In the genomic region with DNA sequence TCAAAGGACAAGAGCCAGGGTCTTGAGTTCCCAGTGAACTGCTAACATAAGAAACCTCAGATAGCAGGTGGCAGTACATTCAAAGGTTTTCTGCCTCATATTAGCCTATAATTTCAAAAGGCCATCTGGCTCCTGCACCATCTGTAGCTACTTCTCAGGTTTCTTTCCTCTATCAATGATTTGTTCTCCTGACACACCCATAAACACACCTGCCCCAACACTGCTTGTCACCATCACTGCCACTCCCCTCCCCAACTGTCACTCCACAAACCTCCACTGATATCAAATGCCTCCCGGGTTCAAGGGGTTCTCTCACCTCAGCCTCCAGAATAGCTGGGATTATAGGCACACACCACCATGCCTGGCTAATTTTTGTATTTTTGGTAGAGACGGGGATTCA, we compare ENCODE assay signal across 18 cellular contexts.
DNase-seq lines count a peak whose midpoint lies in the region; ATAC-seq, FAIRE-seq and TF ChIP-seq lines count a peak whose summit lies in the region.
"Had no signal": no experiment of that assay in that cellular context is flagged by ENCODE, and none has a peak within 500 bp of the region (broad histone marks: within the 10 kb centered on the region; RNA-seq: fewer than 3 reads in every experiment).

No MANE protein-coding gene starts in this region.

- no peak for ATAC-seq in memory B cell (ENCODE audit: low read depth)
- no peak for ATAC-seq in HepG2
- ATAC-seq: gastroesophageal sphincter, left cardiac atrium had no signal

- H3K9ac ChIP-seq in HepG2 (ENCODE audit: insufficient read depth, low read depth, low read length): no peak overlapping the region
- H3K9ac ChIP-seq: GM23248, neural progenitor cell had no signal

- H2AFZ ChIP-seq in HepG2 (ENCODE audit: low read length): no peak overlapping the region
- H2AFZ ChIP-seq: GM23248, neural progenitor cell had no signal

- no peaks in the 10 kb centered on the region for H3K9me3 ChIP-seq in HepG2 (ENCODE audit: low read length)
- H3K9me3 ChIP-seq: breast epithelium, gastroesophageal sphincter had no signal

- H3K27me3 Mint-ChIP-seq in memory B cell: no peaks in the 10 kb centered on the region
- H3K27me3 Mint-ChIP-seq: activated B cell treated with CpG ODN at 0.5 μM for 24 hours had no signal

- H3K4me3 Mint-ChIP-seq in memory B cell: no peak overlapping the region
- H3K4me3 Mint-ChIP-seq: activated B cell treated with CpG ODN at 0.5 μM for 24 hours, neural progenitor cell had no signal

- peaks cover 3 to 32% of the 10 kb centered on the region in 2 experiments; a peak in 3 of 5 replicates for H3K36me3 ChIP-seq in HepG2 (replicated peaks in 1 of 2; ENCODE audit: control insufficient read depth in 1 of 2, insufficient read depth in 2 of 2, low read length in 2 of 2)
- H3K36me3 ChIP-seq: breast epithelium, neural progenitor cell had no signal

- H3K36me3 Mint-ChIP-seq in memory B cell: peaks cover 18% of the 10 kb centered on the region

- no peaks in the 10 kb centered on the region for H3K27me3 ChIP-seq in HepG2 (ENCODE audit: control insufficient read depth in 1 of 2, insufficient read depth in 2 of 2, low read length in 2 of 2)
- H3K27me3 ChIP-seq: breast epithelium, gastroesophageal sphincter, neural progenitor cell had no signal

- POLR2A ChIA-PET in HepG2 (lab: Yijun Ruan, JAX): no interaction called here

- TF ChIP-seq POLR2A in HepG2 (IDR thresholded peaks at IDR 0.05; ENCODE audit: insufficient read depth in 1 of 2, low read depth in 2 of 2, low read length in 2 of 2): no peak

- no TSS peak for BruUV-seq in HepG2 (replicated peaks; lab: Mats Ljungman, UMichigan)

- TF ChIP-seq CTCF in HepG2 (CRISPR knock-in tag; IDR thresholded peaks at IDR 0.05): no peak

- no peak for TF ChIP-seq RAD21 in HepG2 (CRISPR knock-in tag; IDR thresholded peaks at IDR 0.05)

- in situ Hi-C loops in G401 (cut with HindIII; ENCODE audit: low sequenced_read_pairs) (no loop called here), HepG2 (cut with HindIII; ENCODE audit: extremely low pct_ligation_motif_present, low pct_unique_long_range_greater_than_20kb) (no loop called here)

- FAIRE-seq in HepG2 (lab: Jason Lieb, UNC): no peak

- no peak overlapping the region for H3K27ac ChIP-seq in HepG2 (ENCODE audit: extremely low read length, insufficient read depth, low read length)
- H3K27ac ChIP-seq: breast epithelium, epithelial cell of prostate, gastroesophageal sphincter, neural progenitor cell had no signal

- H3K4me1 ChIP-seq in HepG2 (ENCODE audit: insufficient read depth, low read length): peaks cover 14% of the 10 kb centered on the region
- H3K4me1 ChIP-seq: breast epithelium, gastroesophageal sphincter, neural progenitor cell had no signal

- H4K20me1 ChIP-seq in HepG2 (ENCODE audit: insufficient read depth, low read length): no peaks in the 10 kb centered on the region

- WGBS in HepG2 (ENCODE audit: low lambda C conversion rate): 100% methylated on average over 2 of the region's 2 CpGs

- DNase-seq in NCI-H1092 treated with DMSO at 0.1 percent for 48 hours (lab: John Stamatoyannopoulos, UW): peak; percentile 19
- no peak for DNase-seq in NCI-H1092 (lab: John Stamatoyannopoulos, UW)
- DNase-seq in NCI-H146 treated with DMSO at 0.1 percent for 48 hours (lab: John Stamatoyannopoulos, UW; ENCODE audit: unreplicated experiment): peak; percentile 95
- peak; percentile 30 for DNase-seq in NCI-H526 treated with DMSO at 0.1 percent for 48 hours (lab: John Stamatoyannopoulos, UW)
- no peak for DNase-seq in memory B cell (ENCODE audit: low spot score in 2 of 2)
- DNase-seq in G401 (ENCODE audit: low spot score): no peak
- DNase-seq in HepG2 (ENCODE audit: low spot score): no peak
- no peak for DNase-seq in activated CD8-positive, alpha-beta memory T cell treated with anti-CD3 and anti-CD28 coated beads for 24 hours
- DNase-seq: activated B cell treated with CpG ODN at 0.5 μM for 24 hours, dermis blood vessel endothelial cell, GM23248, left cardiac atrium, OCI-M1, T-helper 2 cell had no signal

- H3K4me1 Mint-ChIP-seq in memory B cell: no peaks in the 10 kb centered on the region
- H3K4me1 Mint-ChIP-seq: activated B cell treated with CpG ODN at 0.5 μM for 24 hours, neural progenitor cell had no signal

- H3K79me2 ChIP-seq in HepG2 (ENCODE audit: insufficient read depth, low read length): no peaks in the 10 kb centered on the region

- intact Hi-C loops in HepG2 (cut with micrococcal nuclease; ENCODE audit: unreplicated experiment): no loop called here

- no peak overlapping the region for H3K4me3 ChIP-seq in HepG2 (replicated peaks in 1 of 3; ENCODE audit: insufficient read depth in 1 of 3, low read depth in 2 of 3, low read length in 3 of 3)
- H3K4me3 ChIP-seq: breast epithelium, gastroesophageal sphincter, GM23248, neural progenitor cell had no signal

- CTCF ChIA-PET in HepG2 (lab: Yijun Ruan, JAX; ENCODE audit: low intra/inter-chr PET ratio, low total read pairs): no interaction called here

- TF ChIP-seq EP300 in HepG2 (IDR thresholded peaks at IDR 0.05; ENCODE audit: low read depth in 2 of 2, low read length in 2 of 2) (no peak), HepG2 (CRISPR knock-in tag; IDR thresholded peaks at IDR 0.05; ENCODE audit: borderline replicate concordance) (no peak)

- no peak overlapping the region for H3K4me2 ChIP-seq in HepG2 (ENCODE audit: low read depth, low read length)
- H3K4me2 ChIP-seq: neural progenitor cell had no signal

- no peaks in the 10 kb centered on the region for H3K9me3 Mint-ChIP-seq in memory B cell
- H3K9me3 Mint-ChIP-seq: activated B cell treated with CpG ODN at 0.5 μM for 24 hours, neural progenitor cell had no signal

- peak overlapping the region; percentile 12 for H3K27ac Mint-ChIP-seq in memory B cell
- H3K27ac Mint-ChIP-seq: activated B cell treated with CpG ODN at 0.5 μM for 24 hours, neural progenitor cell had no signal

TF ChIP-seq in HepG2, 621 proteins besides CTCF, POLR2A, EP300 and RAD21:
- TF ChIP-seq ZNF790 (CRISPR knock-in tag; IDR thresholded peaks at IDR 0.05; ENCODE audit: borderline replicate concordance): no peak
- TF ChIP-seq, protein P1, sequence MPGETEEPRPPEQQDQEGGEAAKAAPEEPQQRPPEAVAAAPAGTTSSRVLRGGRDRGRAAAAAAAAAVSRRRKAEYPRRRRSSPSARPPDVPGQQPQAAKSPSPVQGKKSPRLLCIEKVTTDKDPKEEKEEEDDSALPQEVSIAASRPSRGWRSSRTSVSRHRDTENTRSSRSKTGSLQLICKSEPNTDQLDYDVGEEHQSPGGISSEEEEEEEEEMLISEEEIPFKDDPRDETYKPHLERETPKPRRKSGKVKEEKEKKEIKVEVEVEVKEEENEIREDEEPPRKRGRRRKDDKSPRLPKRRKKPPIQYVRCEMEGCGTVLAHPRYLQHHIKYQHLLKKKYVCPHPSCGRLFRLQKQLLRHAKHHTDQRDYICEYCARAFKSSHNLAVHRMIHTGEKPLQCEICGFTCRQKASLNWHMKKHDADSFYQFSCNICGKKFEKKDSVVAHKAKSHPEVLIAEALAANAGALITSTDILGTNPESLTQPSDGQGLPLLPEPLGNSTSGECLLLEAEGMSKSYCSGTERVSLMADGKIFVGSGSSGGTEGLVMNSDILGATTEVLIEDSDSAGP (CRISPR knock-in tag; IDR thresholded peaks at IDR 0.05; ENCODE audit: borderline replicate concordance): no peak
- no peak for TF ChIP-seq ARID2 (CRISPR knock-in tag; IDR thresholded peaks at IDR 0.05; ENCODE audit: borderline replicate concordance)
- TF ChIP-seq, protein P2, sequence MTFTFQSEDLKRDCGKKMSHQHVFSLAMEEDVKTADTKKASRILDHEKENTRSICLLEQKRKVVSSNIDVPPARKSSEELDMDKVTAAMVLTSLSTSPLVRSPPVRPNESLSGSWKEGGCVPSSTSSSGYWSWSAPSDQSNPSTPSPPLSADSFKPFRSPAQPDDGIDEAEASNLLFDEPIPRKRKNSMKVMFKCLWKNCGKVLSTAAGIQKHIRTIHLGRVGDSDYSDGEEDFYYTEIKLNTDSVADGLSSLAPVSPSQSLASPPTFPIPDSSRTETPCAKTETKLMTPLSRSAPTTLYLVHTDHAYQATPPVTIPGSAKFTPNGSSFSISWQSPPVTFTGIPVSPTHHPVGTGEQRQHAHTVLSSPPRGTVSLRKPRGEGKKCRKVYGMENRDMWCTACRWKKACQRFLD (CRISPR knock-in tag; IDR thresholded peaks at IDR 0.05; ENCODE audit: borderline replicate concordance): no peak
- no peak for TF ChIP-seq NFE2 (CRISPR knock-in tag; IDR thresholded peaks at IDR 0.05)
- TF ChIP-seq SMAD3 (CRISPR knock-in tag; IDR thresholded peaks at IDR 0.05): no peak
- TF ChIP-seq SP2 (CRISPR knock-in tag; IDR thresholded peaks at IDR 0.05): no peak
- TF ChIP-seq ZNF382 (CRISPR knock-in tag; IDR thresholded peaks at IDR 0.05; ENCODE audit: borderline replicate concordance): no peak
- no peak for TF ChIP-seq HNF4G (IDR thresholded peaks at IDR 0.05; ENCODE audit: borderline replicate concordance, low read depth, low read length)
- TF ChIP-seq HNF4G (CRISPR knock-in tag; IDR thresholded peaks at IDR 0.05; ENCODE audit: borderline replicate concordance, low read depth): no peak
- no peak for TF ChIP-seq MBD4 (IDR thresholded peaks at IDR 0.05; ENCODE audit: borderline replicate concordance, low read length)

Comparison
In these comparisons a context has a peak if more than half of its experiments do, and no peak if none do; other contexts are left out.
1. DNase-seq: peak in NCI-H1092 treated with DMSO at 0.1 percent for 48 hours (single experiment), NCI-H146 treated with DMSO at 0.1 percent for 48 hours (single experiment) and NCI-H526 treated with DMSO at 0.1 percent for 48 hours (single experiment); none in NCI-H1092 (single experiment), memory B cell (0 of 2), G401 (single experiment), HepG2 (single experiment) and activated CD8-positive, alpha-beta memory T cell treated with anti-CD3 and anti-CD28 coated beads for 24 hours (single experiment).